ENCODE assay signal across 14 cellular contexts in the genomic region with DNA sequence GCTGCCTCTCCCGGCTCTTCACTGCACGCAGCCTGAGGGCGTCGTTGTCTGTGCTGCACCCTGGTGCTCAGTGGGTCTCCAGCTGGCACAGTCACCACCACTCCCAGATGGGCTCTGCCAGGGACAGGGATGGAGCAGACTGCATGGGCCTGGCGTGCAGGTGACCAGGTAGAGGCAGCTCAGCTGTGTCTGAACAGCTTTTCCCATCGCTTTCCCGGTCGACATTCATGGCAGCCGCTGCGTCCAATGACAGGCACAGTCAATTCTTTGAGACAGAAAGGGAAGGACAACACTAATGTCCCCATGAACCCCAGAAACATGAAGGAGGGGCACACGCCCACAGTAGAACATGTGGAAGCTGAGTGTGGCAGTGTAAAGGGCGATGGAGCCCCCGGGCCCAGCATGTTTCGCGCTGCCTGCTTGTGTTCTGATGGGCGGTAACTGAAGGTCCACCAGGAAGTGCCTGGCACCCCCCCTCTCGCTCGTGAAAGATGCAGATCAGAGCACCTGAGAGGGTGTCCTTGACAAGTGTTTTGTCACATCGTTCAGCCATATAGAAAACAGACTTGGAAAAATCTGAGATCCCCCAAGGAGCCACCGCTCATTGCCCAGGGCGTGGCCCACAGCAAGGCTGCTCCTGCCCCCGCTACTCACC.
DNase-seq lines count a peak whose midpoint lies in the region; ATAC-seq, FAIRE-seq and TF ChIP-seq lines count a peak whose summit lies in the region.
"Had no signal": no experiment of that assay in that cellular context is flagged by ENCODE, and none has a peak within 500 bp of the region (broad histone marks: within the 10 kb centered on the region; RNA-seq: fewer than 3 reads in every experiment).

No MANE protein-coding gene starts in this region.

- H3K27ac Mint-ChIP-seq in activated CD4-positive, alpha-beta T cell treated with anti-CD3 and anti-CD28 coated beads for 36 hours: peak overlapping the region; percentile 98
- no peak overlapping the region for H3K27ac Mint-ChIP-seq in activated B cell treated with CpG ODN at 0.5 μM for 24 hours
- peak overlapping the region; percentile 94 to 95 for H3K27ac Mint-ChIP-seq in effector memory CD8-positive, alpha-beta T cell
- H3K27ac Mint-ChIP-seq: GM23338 had no signal

- peak overlapping the region; percentile 72 for H3K4me3 Mint-ChIP-seq in activated CD4-positive, alpha-beta T cell treated with anti-CD3 and anti-CD28 coated beads for 36 hours
- H3K4me3 Mint-ChIP-seq in activated B cell treated with CpG ODN at 0.5 μM for 24 hours: no peak overlapping the region
- no peak overlapping the region for H3K4me3 Mint-ChIP-seq in effector memory CD8-positive, alpha-beta T cell
- H3K4me3 Mint-ChIP-seq: GM23338 had no signal

- H3K9me3 Mint-ChIP-seq in activated CD4-positive, alpha-beta T cell treated with anti-CD3 and anti-CD28 coated beads for 36 hours (ENCODE audit: low read depth): no peaks in the 10 kb centered on the region
- H3K9me3 Mint-ChIP-seq in activated B cell treated with CpG ODN at 0.5 μM for 24 hours: no peaks in the 10 kb centered on the region
- no peaks in the 10 kb centered on the region for H3K9me3 Mint-ChIP-seq in effector memory CD8-positive, alpha-beta T cell
- H3K9me3 Mint-ChIP-seq: GM23338, IgD-negative memory B cell had no signal

- no peak for ATAC-seq in activated CD4-positive, alpha-beta T cell treated with anti-CD3 and anti-CD28 coated beads for 36 hours
- no peak for ATAC-seq in activated B cell treated with CpG ODN at 0.5 μM for 24 hours (ENCODE audit: low read depth)
- no peak for ATAC-seq in effector memory CD8-positive, alpha-beta T cell (replicated peaks)
- no peak for ATAC-seq in stimulated activated naive CD8-positive, alpha-beta T cell treated with anti-CD3 and anti-CD28 coated beads, Interleukin-15, Interleukin-2, amounts not matched to agents 100 U/mL and 50 U/mL, for 24 hours
- ATAC-seq: A549 had no signal

- CTCF ChIA-PET in activated CD4-positive, alpha-beta T cell treated with anti-CD3 and anti-CD28 coated beads for 36 hours (lab: Charles Lee): interaction anchor here (0.7 kb wide), 1 partner anchor 10 kb away, joined by 4 read pairs; no protein-coding TSS in a partner anchor
- CTCF ChIA-PET in activated B cell treated with CpG ODN at 0.5 μM for 24 hours (lab: Charles Lee): no interaction called here

- peaks cover 77% of the 10 kb centered on the region for H3K4me1 Mint-ChIP-seq in activated CD4-positive, alpha-beta T cell treated with anti-CD3 and anti-CD28 coated beads for 36 hours
- H3K4me1 Mint-ChIP-seq in activated B cell treated with CpG ODN at 0.5 μM for 24 hours: peaks cover 64% of the 10 kb centered on the region
- H3K4me1 Mint-ChIP-seq in effector memory CD8-positive, alpha-beta T cell (ENCODE audit: low read depth in 2 of 2): peaks cover 39 to 51% of the 10 kb centered on the region in 2 donors

- no peak for FAIRE-seq in RCC 7860 (lab: Jason Lieb, UNC)
- FAIRE-seq: A549 had no signal

- POLR2A ChIA-PET in activated CD4-positive, alpha-beta T cell treated with anti-CD3 and anti-CD28 coated beads for 36 hours (lab: Charles Lee): no interaction called here
- POLR2A ChIA-PET in activated B cell treated with CpG ODN at 0.5 μM for 24 hours (lab: Charles Lee): interaction anchor here (1.3 kb wide), 2 partner anchors 12 to 69 kb away, joined by 3 to 4 read pairs; no protein-coding TSS in a partner anchor

- no peaks in the 10 kb centered on the region for H3K27me3 Mint-ChIP-seq in activated CD4-positive, alpha-beta T cell treated with anti-CD3 and anti-CD28 coated beads for 36 hours
- H3K27me3 Mint-ChIP-seq in activated B cell treated with CpG ODN at 0.5 μM for 24 hours: no peaks in the 10 kb centered on the region
- no peaks in the 10 kb centered on the region for H3K27me3 Mint-ChIP-seq in effector memory CD8-positive, alpha-beta T cell
- H3K27me3 Mint-ChIP-seq: IgD-negative memory B cell had no signal

- intact Hi-C loops in activated CD4-positive, alpha-beta T cell treated with anti-CD3 and anti-CD28 coated beads for 36 hours (cut with DNase I, micrococcal nuclease): no loop called here
- intact Hi-C loops in activated B cell treated with CpG ODN at 0.5 μM for 24 hours (cut with micrococcal nuclease): no loop called here

- H3K36me3 Mint-ChIP-seq in activated CD4-positive, alpha-beta T cell treated with anti-CD3 and anti-CD28 coated beads for 36 hours (ENCODE audit: low read depth): peaks cover 29% of the 10 kb centered on the region
- peaks cover 20% of the 10 kb centered on the region for H3K36me3 Mint-ChIP-seq in activated B cell treated with CpG ODN at 0.5 μM for 24 hours (ENCODE audit: low read depth)
- H3K36me3 Mint-ChIP-seq in effector memory CD8-positive, alpha-beta T cell (ENCODE audit: insufficient read depth): peaks cover 3% of the 10 kb centered on the region
- H3K36me3 Mint-ChIP-seq: IgD-negative memory B cell had no signal

- no peak for TF ChIP-seq CTCF in activated B cell treated with CpG ODN at 0.5 μM for 24 hours (IDR thresholded peaks at IDR 0.05)

- peak; percentile 30 for DNase-seq in activated CD4-positive, alpha-beta T cell treated with anti-CD3 and anti-CD28 coated beads for 36 hours
- DNase-seq in activated CD4-positive, alpha-beta T cell treated with anti-CD3 and anti-CD28 coated beads, Interleukin-2, amount 50 U/mL, for 1 hour: no peak
- DNase-seq in activated B cell treated with CpG ODN at 0.5 μM for 24 hours (peak; percentile 14), RCC 7860 (ENCODE audit: low spot score) (no peak), RPMI8226 (no peak)
- no peak for DNase-seq in effector memory CD8-positive, alpha-beta T cell
- peak; percentile 16 for DNase-seq in stimulated activated naive CD8-positive, alpha-beta T cell treated with anti-CD3 and anti-CD28 coated beads, Interleukin-15, Interleukin-2, amounts not matched to agents 100 U/mL and 50 U/mL, for 24 hours
- no peak for DNase-seq in stimulated activated CD4-positive, alpha-beta T cell treated with anti-CD3 and anti-CD28 coated beads, Interleukin-4, amount 100 ng/mL, for 24 hours
- DNase-seq: lower lobe of right lung, NCI-H1417, NCI-H510A had no signal

Comparison
In these comparisons a context has a peak if more than half of its experiments do, and no peak if none do; other contexts are left out.
1. DNase-seq: peak in activated CD4-positive, alpha-beta T cell treated with anti-CD3 and anti-CD28 coated beads for 36 hours (single experiment), activated B cell treated with CpG ODN at 0.5 μM for 24 hours (single experiment) and stimulated activated naive CD8-positive, alpha-beta T cell treated with anti-CD3 and anti-CD28 coated beads, Interleukin-15, Interleukin-2, amounts not matched to agents 100 U/mL and 50 U/mL, for 24 hours (single experiment); none in activated CD4-positive, alpha-beta T cell treated with anti-CD3 and anti-CD28 coated beads, Interleukin-2, amount 50 U/mL, for 1 hour (single experiment), effector memory CD8-positive, alpha-beta T cell (0 of 3), RCC 7860 (single experiment), stimulated activated CD4-positive, alpha-beta T cell treated with anti-CD3 and anti-CD28 coated beads, Interleukin-4, amount 100 ng/mL, for 24 hours (single experiment) and RPMI8226 (single experiment).